16 cellular contexts compared by ENCODE assay signal in genomic region chr1:217562229-217562878, GRCh38.
A peak's percentile ranks its signal among the peaks of the same experiment; 100 is the strongest.
DNase-seq lines count a peak whose midpoint lies in the region; ATAC-seq, FAIRE-seq and TF ChIP-seq lines count a peak whose summit lies in the region.
"Had no signal": no experiment of that assay in that cellular context is flagged by ENCODE, and none has a peak within 500 bp of the region (broad histone marks: within the 10 kb centered on the region; RNA-seq: fewer than 3 reads in every experiment).

No MANE protein-coding gene starts in this region.

- TF ChIP-seq CTCF in astrocyte of the spinal cord (IDR thresholded peaks at IDR 0.05; ENCODE audit: low read depth, low read length) (no peak), kidney (IDR thresholded peaks at IDR 0.05; ENCODE audit: borderline replicate concordance, extremely low read depth, insufficient read depth) (no peak), stomach (IDR thresholded peaks at IDR 0.05) (no peak), mucosa of descending colon (IDR thresholded peaks at IDR 0.05) (no peak)

- TF ChIP-seq POLR2A in stomach (IDR thresholded peaks at IDR 0.05): no peak

- H3K4me1 ChIP-seq in kidney (ENCODE audit: control insufficient read depth in 1 of 2, insufficient read depth in 1 of 2, low read depth in 1 of 2, low read length in 2 of 2) (no peaks in the 10 kb centered on the region), stomach (no peaks in the 10 kb centered on the region), mucosa of descending colon (ENCODE audit: low read depth) (no peaks in the 10 kb centered on the region)
- H3K4me1 ChIP-seq: ascending aorta, vagina had no signal

- POLR2A ChIA-PET in naive thymus-derived CD8-positive, alpha-beta T cell (lab: Charles Lee): no interaction called here

- ATAC-seq in naive thymus-derived CD8-positive, alpha-beta T cell: no peak
- ATAC-seq in mucosa of descending colon: no peak
- ATAC-seq: CD8-positive, alpha-beta T cell; WTC11 had no signal

- H3K4me1 Mint-ChIP-seq in naive thymus-derived CD8-positive, alpha-beta T cell: peaks cover 0 to 5% (median 0%) of the 10 kb centered on the region in 4 donors

- 75 to 86% (median 80%) methylated on average over 4 of the region's 4 CpGs for WGBS in stomach, 5 donors

- H3K4me3 ChIP-seq in astrocyte of the spinal cord (ENCODE audit: low read depth, low read length) (no peak overlapping the region), kidney (ENCODE audit: low read length in 2 of 2) (no peak overlapping the region), stomach (no peak overlapping the region), mucosa of descending colon (no peak overlapping the region)
- H3K4me3 ChIP-seq: ascending aorta, SJCRH30, vagina had no signal

- intact Hi-C loops in kidney (cut with DNase I) (no loop called here), stomach (cut with DNase I; ENCODE audit: low total_unique reads) (no loop called here), mucosa of descending colon (cut with DNase I, micrococcal nuclease) (no loop called here)

- peaks cover 0 to 9% (median 0%) of the 10 kb centered on the region in 9 donors for H3K9me3 Mint-ChIP-seq in naive thymus-derived CD8-positive, alpha-beta T cell
- H3K9me3 Mint-ChIP-seq: activated T-cell treated with anti-CD3 and anti-CD28 coated beads, Interleukin-2, amount 50 U/mL, for 24 hours; CD8-positive, alpha-beta T cell; WTC11 had no signal

- H3K27me3 Mint-ChIP-seq in naive thymus-derived CD8-positive, alpha-beta T cell: no peaks in the 10 kb centered on the region
- H3K27me3 Mint-ChIP-seq: activated T-cell treated with anti-CD3 and anti-CD28 coated beads, Interleukin-2, amount 50 U/mL, for 24 hours had no signal

- H3K27me3 ChIP-seq in stomach: no peaks in the 10 kb centered on the region
- H3K27me3 ChIP-seq: ascending aorta, SJCRH30, vagina had no signal

- H3K9ac ChIP-seq in kidney (ENCODE audit: low read length in 2 of 2): no peak overlapping the region

- no peaks in the 10 kb centered on the region for H3K36me3 ChIP-seq in kidney (ENCODE audit: control insufficient read depth in 1 of 2, insufficient read depth in 2 of 2, low read length in 2 of 2)
- H3K36me3 ChIP-seq in stomach: no peaks in the 10 kb centered on the region
- H3K36me3 ChIP-seq in mucosa of descending colon (ENCODE audit: low read depth): no peaks in the 10 kb centered on the region
- H3K36me3 ChIP-seq: ascending aorta, SJCRH30, vagina had no signal

- DNase-seq in AG08396 (ENCODE audit: low spot score): peak; percentile 35
- peak; percentile 76 for DNase-seq in HS-5 (ENCODE audit: low read depth)
- peak; percentile 88 for DNase-seq in astrocyte of the spinal cord (ENCODE audit: low read depth, low spot score)
- no peak for DNase-seq in kidney
- no peak for DNase-seq in stomach
- DNase-seq in naive thymus-derived CD8-positive, alpha-beta T cell: no peak
- no peak for DNase-seq in mucosa of descending colon
- DNase-seq in cerebellar cortex (ENCODE audit: low spot score): no peak
- DNase-seq: activated T-cell treated with anti-CD3 and anti-CD28 coated beads, Interleukin-2, amount 50 U/mL, for 24 hours; CD8-positive, alpha-beta T cell; islet precursor cell; NCI-H345 had no signal

- H3K27ac Mint-ChIP-seq in naive thymus-derived CD8-positive, alpha-beta T cell: no peak overlapping the region
- H3K27ac Mint-ChIP-seq: activated T-cell treated with anti-CD3 and anti-CD28 coated beads, Interleukin-2, amount 50 U/mL, for 24 hours; CD8-positive, alpha-beta T cell; WTC11 had no signal

- no peak for TF ChIP-seq EP300 in stomach (IDR thresholded peaks at IDR 0.05)

- H3K4me3 Mint-ChIP-seq in naive thymus-derived CD8-positive, alpha-beta T cell: no peak overlapping the region
- H3K4me3 Mint-ChIP-seq: activated T-cell treated with anti-CD3 and anti-CD28 coated beads, Interleukin-2, amount 50 U/mL, for 24 hours; CD8-positive, alpha-beta T cell; WTC11 had no signal

- peak; percentile 39 for FAIRE-seq in kidney (lab: Jason Lieb, UNC)

- peaks cover 9 to 26% (median 15%) of the 10 kb centered on the region in 3 donors for H3K36me3 Mint-ChIP-seq in naive thymus-derived CD8-positive, alpha-beta T cell
- H3K36me3 Mint-ChIP-seq: WTC11 had no signal

- in situ Hi-C loops in astrocyte of the spinal cord (cut with HindIII; ENCODE audit: low sequenced_read_pairs): no loop called here

- H3K9me3 ChIP-seq in kidney (ENCODE audit: control insufficient read depth in 1 of 2, low read length in 2 of 2) (no peaks in the 10 kb centered on the region), stomach (no peaks in the 10 kb centered on the region), mucosa of descending colon (no peaks in the 10 kb centered on the region)
- H3K9me3 ChIP-seq: ascending aorta, SJCRH30, vagina had no signal

- no peak overlapping the region for H3K27ac ChIP-seq in kidney (ENCODE audit: low read depth in 2 of 2, low read length in 2 of 2)
- H3K27ac ChIP-seq in stomach: no peak overlapping the region
- H3K27ac ChIP-seq: ascending aorta, SJCRH30, vagina had no signal

Comparison
In these comparisons a context has a peak if more than half of its experiments do, and no peak if none do; other contexts are left out.
1. DNase-seq: peak in AG08396 (single experiment), HS-5 (single experiment) and astrocyte of the spinal cord (single experiment); none in kidney (single experiment), stomach (single experiment), naive thymus-derived CD8-positive, alpha-beta T cell (0 of 10), mucosa of descending colon (0 of 3) and cerebellar cortex (single experiment).